8 cellular contexts compared by ENCODE assay signal in genomic region chr10:50067546-50068351, GRCh38. TPM values are rescaled to one million over a fixed set of nuclear protein-coding genes. Genes with fewer than 3 reads are reported as not detected.
DNase-seq lines count a peak whose midpoint lies in the region; ATAC-seq, FAIRE-seq and TF ChIP-seq lines count a peak whose summit lies in the region.
"Not testable (repeated sequence)": the region's sequence is repeated elsewhere in the genome, so short reads cannot be mapped to it uniquely, and the experiment has no call there.

WASHC2A (plus strand) TSS chr10:50067954; CDS start chr10:50068006, 52 bp downstream.

- H3K27ac ChIP-seq in kidney (ENCODE audit: low read depth in 2 of 2, low read length in 2 of 2) = peak within 1 kb of the TSS; percentile 57 to 70

- intact Hi-C loops in kidney (cut with DNase I) = not testable (repeated sequence)

- DNase-seq in AG08396 (ENCODE audit: low spot score) = peak; percentile 78
- peak; percentile 51 for DNase-seq in NCI-H446 treated with DMSO at 0.1 percent for 48 hours (lab: John Stamatoyannopoulos, UW)
- DNase-seq in activated CD4-positive, alpha-beta T cell treated with anti-CD3 and anti-CD28 coated beads for 1 hour = peak; percentile 92
- peak; percentile 85 for DNase-seq in cerebellar cortex (ENCODE audit: low spot score)
- peak; percentile 96 for DNase-seq in kidney
- DNase-seq in stimulated activated CD4-positive, alpha-beta T cell treated with anti-CD3 and anti-CD28 coated beads, Interleukin-15, amount 100 ng/mL, for 1 hour (ENCODE audit: low read depth in 1 of 2, low spot score in 1 of 2) = peak; percentile 77 to 96

- H3K4me3 ChIP-seq in kidney (ENCODE audit: low read length in 2 of 2) = peak within 1 kb of the TSS; percentile 65 to 67

- not testable (repeated sequence) for H3K36me3 ChIP-seq in kidney (ENCODE audit: control insufficient read depth in 1 of 2, insufficient read depth in 2 of 2, low read length in 2 of 2)

- not testable (repeated sequence) for H3K9me3 ChIP-seq in kidney (ENCODE audit: control insufficient read depth in 1 of 2, low read length in 2 of 2)

- H3K9ac ChIP-seq in kidney (ENCODE audit: low read length in 2 of 2) = peak within 1 kb of the TSS in 1 of 2 donors; percentile 12

- H3K4me1 ChIP-seq in kidney (ENCODE audit: control insufficient read depth in 1 of 2, insufficient read depth in 1 of 2, low read depth in 1 of 2, low read length in 2 of 2) = not testable (repeated sequence)

- ATAC-seq in GM19035 (IDR thresholded peaks at IDR 0.05; ENCODE audit: unreplicated experiment) (peak; percentile 96), HG03196 (IDR thresholded peaks at IDR 0.05; ENCODE audit: unreplicated experiment) (peak; percentile 86)

- TF ChIP-seq CTCF in kidney (IDR thresholded peaks at IDR 0.05; ENCODE audit: borderline replicate concordance, extremely low read depth, insufficient read depth) = not testable (repeated sequence)

- FAIRE-seq in kidney (lab: Jason Lieb, UNC) = not testable (repeated sequence)

RNA-seq across cellular contexts. Expression of gene WASHC2A, which starts in this region (rescaled TPM):
- total RNA-seq in kidney = 42.2 TPM
- polyA plus RNA-seq in kidney (ENCODE audit: insufficient read depth, low read depth, low replicate concordance) = 24.4 TPM

Comparison
In these comparisons a context has a peak if more than half of its experiments do, and no peak if none do; other contexts are left out.
1. Peak in every context shown above with its lines: DNase-seq, ATAC-seq, H3K4me3 ChIP-seq and H3K27ac ChIP-seq.